Comparison of ENCODE assay signal across 1 cellular context in genomic region chr9:72599874-72600534, GRCh38.
TF ChIP-seq lines count a peak whose summit lies in the region.

No MANE protein-coding gene starts in this region.

TF ChIP-seq in HepG2, 621 proteins besides CTCF, POLR2A, EP300 and RAD21:
- TF ChIP-seq MAFK (conservative IDR thresholded peaks at IDR 0.05 in 1 of 2, IDR thresholded peaks at IDR 0.05 in 1 of 2; ENCODE audit: low read length in 2 of 2) (peak; percentile 93 to 96), MAFF (IDR thresholded peaks at IDR 0.05; ENCODE audit: low read depth, low read length) (peak; percentile 94), STAG1 (CRISPR knock-in tag; IDR thresholded peaks at IDR 0.05) (peak; percentile 38), KDM2A (CRISPR knock-in tag; IDR thresholded peaks at IDR 0.05; ENCODE audit: borderline replicate concordance, low read depth) (no peak)
